32 cellular contexts compared by ENCODE assay signal in genomic region chr1:86812286-86812685, GRCh38.
"Had no signal": no experiment of that assay in that cellular context is flagged by ENCODE, and none has a peak within 500 bp of the region (broad histone marks: within the 10 kb centered on the region; RNA-seq: fewer than 3 reads in every experiment).

No MANE protein-coding gene starts in this region.

- H3K4me1 Mint-ChIP-seq: activated CD4-positive, alpha-beta memory T cell treated with anti-CD3 and anti-CD28 coated beads, Interleukin-2, amount 10 ng/mL, durations not matched to agents 7 days and 5 days; activated CD4-positive, alpha-beta T cell treated with anti-CD3 and anti-CD28 coated beads for 36 hours; activated CD4-positive, alpha-beta T cell treated with anti-CD3 and anti-CD28 coated beads, Interleukin-2, amount 10 ng/mL, durations not matched to agents 7 days and 5 days; activated T-helper 17 cell treated with anti-CD3 and anti-CD28 coated beads, Interleukin-2, amount 50 U/mL, for 72 hours had no signal

- H3K27ac ChIP-seq: brain microvascular endothelial cell, epithelial cell of prostate, esophagus squamous epithelium, gastroesophageal sphincter, heart right ventricle, WERI-Rb-1 had no signal

- FAIRE-seq: astrocyte, colon, endometrium, endothelial cell of umbilical vein had no signal

- H3K9me3 Mint-ChIP-seq: activated B cell treated with CpG ODN at 0.5 μM for 24 hours; activated CD4-positive, alpha-beta memory T cell treated with anti-CD3 and anti-CD28 coated beads, Interleukin-2, amount 10 ng/mL, durations not matched to agents 7 days and 5 days; activated CD4-positive, alpha-beta T cell treated with anti-CD3 and anti-CD28 coated beads, Interleukin-2, amount 10 ng/mL, durations not matched to agents 7 days and 5 days; activated T-cell treated with anti-CD3 and anti-CD28 coated beads, Interleukin-2, amount 50 U/mL, for 24 hours; activated T-helper 17 cell treated with anti-CD3 and anti-CD28 coated beads, Interleukin-2, amount 50 U/mL, for 72 hours; T-helper 2 cell treated with Interferon-gamma antibody and Interleukin-4, amounts not matched to agents 5 μg/mL and 100 μg/mL, for 36 hours had no signal

- H3K36me3 Mint-ChIP-seq: activated naive CD8-positive, alpha-beta T cell had no signal

- ATAC-seq: activated CD4-positive, alpha-beta T cell treated with anti-CD3 and anti-CD28 coated beads for 36 hours; activated CD4-positive, CD25-positive, alpha-beta regulatory T cell treated with anti-CD3 and anti-CD28 coated beads, Interleukin-2, amount 50 U/mL, for 24 hours; activated T-helper 17 cell treated with anti-CD3 and anti-CD28 coated beads, Interleukin-2, amount 50 U/mL, for 72 hours; gastroesophageal sphincter; heart right ventricle; T-helper 17 cell had no signal

- H3K27me3 ChIP-seq: brain microvascular endothelial cell, esophagus squamous epithelium, gastroesophageal sphincter, heart right ventricle had no signal

- H3K4me3 Mint-ChIP-seq: activated B cell treated with CpG ODN at 0.5 μM for 24 hours; activated CD4-positive, alpha-beta memory T cell treated with anti-CD3 and anti-CD28 coated beads, Interleukin-2, amount 10 ng/mL, durations not matched to agents 7 days and 5 days; activated CD4-positive, alpha-beta T cell treated with anti-CD3 and anti-CD28 coated beads for 36 hours; activated CD4-positive, alpha-beta T cell treated with anti-CD3 and anti-CD28 coated beads, Interleukin-2, amount 10 ng/mL, durations not matched to agents 7 days and 5 days; activated naive CD8-positive, alpha-beta T cell; activated T-cell treated with anti-CD3 and anti-CD28 coated beads, Interleukin-2, amount 50 U/mL, for 24 hours; activated T-helper 17 cell treated with anti-CD3 and anti-CD28 coated beads, Interleukin-2, amount 50 U/mL, for 72 hours; T-helper 17 cell; T-helper 2 cell treated with Interferon-gamma antibody and Interleukin-4, amounts not matched to agents 5 μg/mL and 100 μg/mL, for 36 hours had no signal

- H3K4me3 ChIP-seq: esophagus squamous epithelium, gastroesophageal sphincter, heart right ventricle had no signal

- H3K4me1 ChIP-seq: esophagus squamous epithelium, gastroesophageal sphincter, heart right ventricle had no signal

- H3K27ac Mint-ChIP-seq: activated B cell treated with CpG ODN at 0.5 μM for 24 hours; activated CD4-positive, alpha-beta memory T cell treated with anti-CD3 and anti-CD28 coated beads, Interleukin-2, amount 10 ng/mL, durations not matched to agents 7 days and 5 days; activated CD4-positive, alpha-beta T cell treated with anti-CD3 and anti-CD28 coated beads for 36 hours; activated CD4-positive, alpha-beta T cell treated with anti-CD3 and anti-CD28 coated beads, Interleukin-2, amount 10 ng/mL, durations not matched to agents 7 days and 5 days; activated naive CD8-positive, alpha-beta T cell; activated T-cell treated with anti-CD3 and anti-CD28 coated beads, Interleukin-2, amount 50 U/mL, for 24 hours; activated T-helper 17 cell treated with anti-CD3 and anti-CD28 coated beads, Interleukin-2, amount 50 U/mL, for 72 hours; T-helper 17 cell; T-helper 2 cell treated with Interferon-gamma antibody and Interleukin-4, amounts not matched to agents 5 μg/mL and 100 μg/mL, for 36 hours had no signal

- H3K9me3 ChIP-seq: esophagus squamous epithelium had no signal

- H3K36me3 ChIP-seq: brain microvascular endothelial cell, esophagus squamous epithelium, gastroesophageal sphincter, heart right ventricle, WERI-Rb-1 had no signal

- DNase-seq: activated B cell treated with CpG ODN at 0.5 μM for 24 hours; activated CD4-positive, alpha-beta memory T cell treated with anti-CD3 and anti-CD28 coated beads, Interleukin-2, amount 10 ng/mL, durations not matched to agents 7 days and 5 days; activated CD4-positive, alpha-beta T cell treated with anti-CD3 and anti-CD28 coated beads for 36 hours; activated CD4-positive, alpha-beta T cell treated with anti-CD3 and anti-CD28 coated beads, Interleukin-2, amount 10 ng/mL, durations not matched to agents 7 days and 5 days; activated CD4-positive, alpha-beta T cell treated with anti-CD3 and anti-CD28 coated beads, Interleukin-2, amount 50 U/mL, for 4 hours; activated CD8-positive, alpha-beta memory T cell treated with anti-CD3 and anti-CD28 coated beads, Interleukin-2, amount 50 U/mL, for 48 hours; activated effector memory CD4-positive, alpha-beta T cell treated with Interleukin-2 at 50 U/mL for 16 hours; activated gamma-delta T cell treated with Interleukin-2 at 50 U/mL for 16 hours; activated naive CD4-positive, alpha-beta T cell treated with anti-CD3 and anti-CD28 coated beads, Interleukin-2, amount 50 U/mL, for 16 hours; activated naive CD4-positive, alpha-beta T cell treated with Interleukin-2 at 50 U/mL for 16 hours; activated T-cell treated with anti-CD3 and anti-CD28 coated beads for 4 hours; activated T-cell treated with anti-CD3 and anti-CD28 coated beads, Interleukin-2, amount 50 U/mL, for 24 hours; amniotic stem cell; brain microvascular endothelial cell; effector CD8-positive, alpha-beta T cell; esophagus squamous epithelium; foreskin melanocyte; heart right ventricle; T-helper 1 cell; T-helper 17 cell; T1000; WERI-Rb-1 had no signal

- H3K27me3 Mint-ChIP-seq: activated CD4-positive, alpha-beta memory T cell treated with anti-CD3 and anti-CD28 coated beads, Interleukin-2, amount 10 ng/mL, durations not matched to agents 7 days and 5 days; activated naive CD8-positive, alpha-beta T cell had no signal
